12 cellular contexts compared by ENCODE assay signal in the genomic region with DNA sequence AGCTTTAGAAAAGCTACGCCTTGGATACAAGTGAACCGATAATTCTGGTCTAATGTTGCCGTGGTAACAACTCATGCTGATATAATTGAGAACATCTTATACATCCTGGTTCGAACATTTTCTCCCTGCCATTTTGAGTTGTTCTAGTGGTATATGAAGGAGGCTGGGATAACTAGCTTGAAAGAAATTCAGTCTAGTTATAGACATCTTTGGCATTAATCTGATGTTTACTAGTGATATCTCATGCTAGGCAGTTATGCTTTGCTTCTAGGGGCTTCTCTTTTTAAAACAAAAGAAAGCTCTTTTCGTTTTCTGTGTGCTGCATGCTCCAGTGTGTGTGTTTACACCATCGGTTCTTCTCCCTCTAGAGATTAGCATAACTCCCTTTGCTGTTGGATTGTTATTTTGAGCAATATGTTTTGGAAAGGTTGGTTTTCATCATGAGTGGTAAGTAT. TPM values are rescaled to one million over a fixed set of nuclear protein-coding genes. Genes with fewer than 3 reads are reported as not detected.
DNase-seq lines count a peak whose midpoint lies in the region; ATAC-seq lines count a peak whose summit lies in the region.
"Had no signal": no experiment of that assay in that cellular context is flagged by ENCODE, and none has a peak within 500 bp of the region (broad histone marks: within the 10 kb centered on the region; RNA-seq: fewer than 3 reads in every experiment).

No MANE protein-coding gene starts in this region.

- intact Hi-C loops in naive thymus-derived CD4-positive, alpha-beta T cell (cut with micrococcal nuclease), result loop anchor here (1.0 to 2.0 kb wide), 4 partner anchors 9 to 20 kb away; a partner anchor contains a TSS

- no peaks in the 10 kb centered on the region for H3K9me3 ChIP-seq in naive thymus-derived CD4-positive, alpha-beta T cell (ENCODE audit: control insufficient read depth in 2 of 3, low read length in 3 of 3)
- H3K9me3 ChIP-seq: colonic mucosa had no signal

- H3K4me1 ChIP-seq in naive thymus-derived CD4-positive, alpha-beta T cell (ENCODE audit: control insufficient read depth in 2 of 2, insufficient read depth in 2 of 2, low read length in 2 of 2), result peaks cover 28 to 61% of the 10 kb centered on the region in 2 donors
- H3K4me1 ChIP-seq: colonic mucosa had no signal

- H3K4me3 ChIP-seq in naive thymus-derived CD4-positive, alpha-beta T cell (ENCODE audit: low read length), result peak overlapping the region; percentile 10
- H3K4me3 ChIP-seq: colonic mucosa had no signal

- no peaks in the 10 kb centered on the region for H3K9me3 Mint-ChIP-seq in activated naive CD4-positive, alpha-beta T cell treated with anti-CD3 and anti-CD28 coated beads, Interleukin-2, amount 50 U/mL, for 72 hours
- peaks cover 0 to 2% (median 0%) of the 10 kb centered on the region in 11 donors for H3K9me3 Mint-ChIP-seq in naive thymus-derived CD4-positive, alpha-beta T cell

- H3K27me3 Mint-ChIP-seq in naive thymus-derived CD4-positive, alpha-beta T cell, result no peaks in the 10 kb centered on the region

- no peak overlapping the region for H3K27ac ChIP-seq in naive thymus-derived CD4-positive, alpha-beta T cell (ENCODE audit: low read depth, low read length)
- H3K27ac ChIP-seq: colonic mucosa had no signal

- no peaks in the 10 kb centered on the region for H3K36me3 Mint-ChIP-seq in activated naive CD4-positive, alpha-beta T cell treated with anti-CD3 and anti-CD28 coated beads, Interleukin-2, amount 50 U/mL, for 72 hours
- H3K36me3 Mint-ChIP-seq in naive thymus-derived CD4-positive, alpha-beta T cell, result peaks cover 0 to 22% (median 16%) of the 10 kb centered on the region in 5 donors

- peaks cover 48 to 97% (median 88%) of the 10 kb centered on the region in 7 donors for H3K4me1 Mint-ChIP-seq in naive thymus-derived CD4-positive, alpha-beta T cell

- CTCF ChIA-PET in naive thymus-derived CD4-positive, alpha-beta T cell (lab: Charles Lee), result interaction anchor here (0.5 kb wide), 1 partner anchor 15 kb away, joined by 3 read pairs; no protein-coding TSS in a partner anchor

- peak overlapping the region; percentile 31 to 49 for H3K27ac Mint-ChIP-seq in activated naive CD4-positive, alpha-beta T cell treated with anti-CD3 and anti-CD28 coated beads, Interleukin-2, amount 50 U/mL, for 72 hours
- H3K27ac Mint-ChIP-seq in naive thymus-derived CD4-positive, alpha-beta T cell, result peak overlapping the region in 5 of 9 donors; percentile 12 to 69 (median 39)

- POLR2A ChIA-PET in naive thymus-derived CD4-positive, alpha-beta T cell (lab: Charles Lee), result interaction anchor here (1.1 to 1.4 kb wide), 3 partner anchors 16 to 314 kb away, joined by 3 to 5 read pairs (median 5); a partner anchor contains a TSS

- peak; percentile 38 for DNase-seq in NCI-H2029 treated with DMSO at 0.1 percent for 48 hours (lab: John Stamatoyannopoulos, UW)
- no peak for DNase-seq in NCI-H2029 (lab: John Stamatoyannopoulos, UW)
- peak; percentile 78 for DNase-seq in NCI-H146 (lab: John Stamatoyannopoulos, UW)
- no peak for DNase-seq in activated naive CD4-positive, alpha-beta T cell treated with anti-CD3 and anti-CD28 coated beads, Interleukin-2, amount 50 U/mL, for 72 hours (ENCODE audit: low spot score in 2 of 2)
- DNase-seq in naive thymus-derived CD4-positive, alpha-beta T cell, result no peak
- DNase-seq in DMS153 (lab: John Stamatoyannopoulos, UW), result no peak
- DNase-seq: 8988T; activated CD4-positive, CD25-positive, alpha-beta regulatory T cell; colonic mucosa; NCI-H187 had no signal

- no peaks in the 10 kb centered on the region for H3K27me3 ChIP-seq in naive thymus-derived CD4-positive, alpha-beta T cell (ENCODE audit: control insufficient read depth in 2 of 2, insufficient read depth in 2 of 2, low read length in 2 of 2)
- H3K27me3 ChIP-seq: colonic mucosa had no signal

- ATAC-seq in activated naive CD4-positive, alpha-beta T cell treated with anti-CD3 and anti-CD28 coated beads, Interleukin-2, amount 50 U/mL, for 72 hours, result peak in 1 of 2 donors; percentile 38
- ATAC-seq in naive thymus-derived CD4-positive, alpha-beta T cell, result no peak
- no peak for ATAC-seq in GM21423 (IDR thresholded peaks at IDR 0.05; ENCODE audit: unreplicated experiment)
- no peak for ATAC-seq in GM21360 (IDR thresholded peaks at IDR 0.05; ENCODE audit: unreplicated experiment)

- peak overlapping the region in 9 of 10 donors; percentile 44 to 74 (median 67) for H3K4me3 Mint-ChIP-seq in naive thymus-derived CD4-positive, alpha-beta T cell

- no peaks in the 10 kb centered on the region for H3K36me3 ChIP-seq in naive thymus-derived CD4-positive, alpha-beta T cell (ENCODE audit: control insufficient read depth in 2 of 3, insufficient read depth in 3 of 3, low read length in 3 of 3)
- H3K36me3 ChIP-seq: colonic mucosa had no signal

RNA-seq across cellular contexts. Expression of a gene that starts 20.5 kb away (rescaled TPM):
- 10 to 100 TPM; 20.7 to 25.2 TPM for total RNA-seq in activated naive CD4-positive, alpha-beta T cell treated with anti-CD3 and anti-CD28 coated beads, Interleukin-2, amount 50 U/mL, for 72 hours
- 100 to 1,000 TPM in 2 of 5 experiments, 10 to 100 TPM in 3; 71.1 to 176 (median 89.3) TPM for total RNA-seq in naive thymus-derived CD4-positive, alpha-beta T cell
- polyA plus RNA-seq in naive thymus-derived CD4-positive, alpha-beta T cell, result 100 to 1,000 TPM in 1 of 2 donors, 10 to 100 TPM in 1; 95.0 to 134 TPM

Comparison
In these comparisons a context has a peak if more than half of its experiments do, and no peak if none do; other contexts are left out.
1. DNase-seq: peak in NCI-H2029 treated with DMSO at 0.1 percent for 48 hours (single experiment) and NCI-H146 (single experiment); none in NCI-H2029 (single experiment), activated naive CD4-positive, alpha-beta T cell treated with anti-CD3 and anti-CD28 coated beads, Interleukin-2, amount 50 U/mL, for 72 hours (0 of 2), naive thymus-derived CD4-positive, alpha-beta T cell (0 of 9) and DMS153 (single experiment).